In genomic region chr7:30086529-30086928, GRCh38 we compare ENCODE assay signal across 5 cellular contexts.
"Had no signal": no experiment of that assay in that cellular context is flagged by ENCODE, and none has a peak within 500 bp of the region (broad histone marks: within the 10 kb centered on the region; RNA-seq: fewer than 3 reads in every experiment).

No MANE protein-coding gene starts in this region.

- H3K4me3 ChIP-seq: GM23338, K562 had no signal

- DNase-seq: H9, HCEC 1CT, IMR-90 had no signal

- ATAC-seq: GM23338, K562 had no signal

- H2AFZ ChIP-seq: GM23338 had no signal

- H3K4me2 ChIP-seq: GM23338 had no signal
